ENCODE assay signal across 13 cellular contexts in the genomic region with DNA sequence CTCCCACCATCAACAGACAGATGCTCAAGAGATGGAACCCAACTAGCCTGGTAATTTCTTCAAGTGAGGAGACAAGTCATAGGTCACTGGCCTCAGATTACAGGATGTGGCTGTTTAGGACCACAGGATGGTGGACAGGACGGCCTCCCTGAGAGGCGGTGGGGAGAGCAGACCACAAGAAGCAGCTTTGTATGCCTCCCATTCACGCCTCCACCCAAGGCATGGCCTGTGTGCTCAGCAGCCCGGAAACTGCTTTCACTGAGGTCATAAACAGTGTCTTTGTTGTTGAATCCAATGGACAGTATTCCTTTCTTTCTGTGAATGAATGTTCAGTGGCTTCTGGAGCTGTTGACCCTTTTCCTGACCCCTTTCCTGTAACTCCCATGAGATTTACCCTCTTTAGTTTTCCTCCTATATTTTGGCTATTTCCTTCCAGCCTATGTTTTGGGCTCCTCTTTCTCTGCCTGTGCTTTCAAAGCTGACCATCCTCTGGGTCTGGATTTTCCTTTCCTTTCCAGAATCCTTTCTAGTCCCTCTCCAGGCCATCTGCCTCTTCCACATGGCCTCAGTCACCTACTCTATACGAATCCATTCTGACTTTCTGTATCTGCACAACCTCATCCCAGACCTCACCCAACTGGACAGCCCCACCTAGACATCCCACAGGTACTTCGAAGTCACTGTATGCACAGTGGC. TPM values are rescaled to one million over a fixed set of nuclear protein-coding genes. Genes with fewer than 3 reads are reported as not detected.
DNase-seq lines count a peak whose midpoint lies in the region; ATAC-seq and TF ChIP-seq lines count a peak whose summit lies in the region.
"Had no signal": no experiment of that assay in that cellular context is flagged by ENCODE, and none has a peak within 500 bp of the region (broad histone marks: within the 10 kb centered on the region; RNA-seq: fewer than 3 reads in every experiment).

No MANE protein-coding gene starts in this region.

- H3K79me2 ChIP-seq in OCI-LY7 (ENCODE audit: insufficient read depth, low read depth, low read length): no peaks in the 10 kb centered on the region
- H3K79me2 ChIP-seq in hepatocyte: no peaks in the 10 kb centered on the region

- H3K4me3 ChIP-seq in OCI-LY7 (ENCODE audit: low read depth, low read length, poor library complexity, severe bottlenecking): no peak overlapping the region
- H3K4me3 ChIP-seq in hepatocyte: no peak overlapping the region
- H3K4me3 ChIP-seq: spleen, thoracic aorta had no signal

- H3K27ac Mint-ChIP-seq in activated naive CD8-positive, alpha-beta T cell treated with anti-CD3 and anti-CD28 coated beads, Interleukin-2, amount 50 U/mL, for 24 hours: no peak overlapping the region
- H3K27ac Mint-ChIP-seq in activated naive CD8-positive, alpha-beta T cell treated with anti-CD3 and anti-CD28 coated beads for 36 hours: no peak overlapping the region

- H3K4me3 Mint-ChIP-seq in activated naive CD8-positive, alpha-beta T cell treated with anti-CD3 and anti-CD28 coated beads, Interleukin-2, amount 50 U/mL, for 24 hours: no peak overlapping the region
- H3K4me3 Mint-ChIP-seq in activated naive CD8-positive, alpha-beta T cell treated with anti-CD3 and anti-CD28 coated beads for 36 hours: no peak overlapping the region

- intact Hi-C loops in head of caudate nucleus (cut with DNase I) (loop anchor here (10.0 kb wide), 1 partner anchor 641 kb away; no protein-coding TSS in a partner anchor), OCI-LY7 (cut with micrococcal nuclease; ENCODE audit: unreplicated experiment) (no loop called here)

- TF ChIP-seq CTCF in OCI-LY7 (conservative IDR thresholded peaks at IDR 0.05; ENCODE audit: low read length): no peak
- TF ChIP-seq CTCF in hepatocyte (IDR thresholded peaks at IDR 0.05; ENCODE audit: poor library complexity): no peak

- H3K27me3 ChIP-seq in hepatocyte: no peaks in the 10 kb centered on the region
- H3K27me3 ChIP-seq: spleen had no signal

- no TSS peak for BruUV-seq in OCI-LY7 (replicated peaks; lab: Mats Ljungman, UMichigan)

- H2AFZ ChIP-seq in OCI-LY7 (ENCODE audit: low read length) (no peak overlapping the region), hepatocyte (no peak overlapping the region)

- CTCF ChIA-PET in OCI-LY7 (lab: Charles Lee; ENCODE audit: unreplicated experiment): no interaction called here

- DNase-seq in activated naive CD8-positive, alpha-beta T cell treated with anti-CD3 and anti-CD28 coated beads, Interleukin-2, amount 50 U/mL, for 24 hours: no peak
- DNase-seq in activated naive CD8-positive, alpha-beta T cell treated with anti-CD3 and anti-CD28 coated beads for 36 hours: no peak
- peak in 31 of 42 donors; percentile 20 to 80 (median 53) for DNase-seq in head of caudate nucleus
- peak; percentile 77 for DNase-seq in superior temporal gyrus (ENCODE audit: extremely low spot score)
- no peak for DNase-seq in OCI-LY7 (ENCODE audit: low spot score)
- DNase-seq in HCEC 1CT: no peak
- no peak for DNase-seq in hepatocyte (ENCODE audit: low spot score)
- DNase-seq: activated naive CD4-positive, alpha-beta T cell treated with anti-CD3 and anti-CD28 coated beads, Interleukin-2, amount 50 U/mL, for 16 hours; NCI-H187; spleen; T-helper 2 cell had no signal

- H3K36me3 ChIP-seq in OCI-LY7 (ENCODE audit: insufficient read depth, low read length): no peaks in the 10 kb centered on the region
- H3K36me3 ChIP-seq in hepatocyte (replicated peaks; ENCODE audit: insufficient read depth, low read depth): no peaks in the 10 kb centered on the region
- H3K36me3 ChIP-seq: spleen, thoracic aorta had no signal

- ATAC-seq in activated naive CD8-positive, alpha-beta T cell treated with anti-CD3 and anti-CD28 coated beads, Interleukin-2, amount 50 U/mL, for 24 hours: peak; percentile 36
- ATAC-seq in HG03571 (IDR thresholded peaks at IDR 0.05; ENCODE audit: unreplicated experiment): peak; percentile 80

- H3K4me2 ChIP-seq in OCI-LY7 (ENCODE audit: low read length) (no peak overlapping the region), hepatocyte (no peak overlapping the region)

- H3K9me3 ChIP-seq in OCI-LY7 (ENCODE audit: low read length) (no peaks in the 10 kb centered on the region), hepatocyte (ENCODE audit: low read depth) (no peaks in the 10 kb centered on the region)
- H3K9me3 ChIP-seq: spleen, thoracic aorta had no signal

- no peaks in the 10 kb centered on the region for H3K9me3 Mint-ChIP-seq in activated naive CD8-positive, alpha-beta T cell treated with anti-CD3 and anti-CD28 coated beads, Interleukin-2, amount 50 U/mL, for 24 hours
- peaks cover 1% of the 10 kb centered on the region for H3K9me3 Mint-ChIP-seq in activated naive CD8-positive, alpha-beta T cell treated with anti-CD3 and anti-CD28 coated beads for 36 hours

- no peak overlapping the region for H3K27ac ChIP-seq in OCI-LY7 (ENCODE audit: low read depth, low read length, poor library complexity, severe bottlenecking)
- no peak overlapping the region for H3K27ac ChIP-seq in hepatocyte
- H3K27ac ChIP-seq: spleen, thoracic aorta had no signal

- peaks cover 1% of the 10 kb centered on the region for H3K36me3 Mint-ChIP-seq in activated naive CD8-positive, alpha-beta T cell treated with anti-CD3 and anti-CD28 coated beads, Interleukin-2, amount 50 U/mL, for 24 hours (ENCODE audit: low read depth)
- H3K36me3 Mint-ChIP-seq in activated naive CD8-positive, alpha-beta T cell treated with anti-CD3 and anti-CD28 coated beads for 36 hours: no peaks in the 10 kb centered on the region

- H3K4me1 Mint-ChIP-seq in activated naive CD8-positive, alpha-beta T cell treated with anti-CD3 and anti-CD28 coated beads, Interleukin-2, amount 50 U/mL, for 24 hours: peaks cover 8% of the 10 kb centered on the region
- peaks cover 7% of the 10 kb centered on the region for H3K4me1 Mint-ChIP-seq in activated naive CD8-positive, alpha-beta T cell treated with anti-CD3 and anti-CD28 coated beads for 36 hours

- H3K9me2 ChIP-seq in OCI-LY7 (ENCODE audit: insufficient read depth, low read length) (no peaks in the 10 kb centered on the region), hepatocyte (replicated peaks; ENCODE audit: insufficient read depth) (no peaks in the 10 kb centered on the region)

- no peaks in the 10 kb centered on the region for H4K20me1 ChIP-seq in OCI-LY7 (ENCODE audit: insufficient read depth, low read length)
- H4K20me1 ChIP-seq in hepatocyte (ENCODE audit: insufficient read depth, poor library complexity, severe bottlenecking): no peaks in the 10 kb centered on the region

- 82% methylated on average over 6 of the region's 6 CpGs for WGBS in hepatocyte (ENCODE audit: low lambda C conversion rate, missing lambda C conversion rate)

- POLR2A ChIA-PET in OCI-LY7 (lab: Charles Lee): interaction anchor here (0.6 to 1.1 kb wide), 3 partner anchors 9 to 43 kb away, joined by 3 read pairs; no protein-coding TSS in a partner anchor

- H3K4me1 ChIP-seq in OCI-LY7 (ENCODE audit: insufficient read depth, low read length, poor library complexity, severe bottlenecking) (no peaks in the 10 kb centered on the region), hepatocyte (ENCODE audit: insufficient read depth) (no peaks in the 10 kb centered on the region)

- no peaks in the 10 kb centered on the region for H3K27me3 Mint-ChIP-seq in activated naive CD8-positive, alpha-beta T cell treated with anti-CD3 and anti-CD28 coated beads, Interleukin-2, amount 50 U/mL, for 24 hours
- H3K27me3 Mint-ChIP-seq in activated naive CD8-positive, alpha-beta T cell treated with anti-CD3 and anti-CD28 coated beads for 36 hours: no peaks in the 10 kb centered on the region

RNA-seq across cellular contexts. Expression of a gene that starts 32.4 kb away (rescaled TPM):
- 10 to 100 TPM; 19.1 to 20.2 TPM for total RNA-seq in activated naive CD8-positive, alpha-beta T cell treated with anti-CD3 and anti-CD28 coated beads for 36 hours
- total RNA-seq in OCI-LY7 (2014; rRNA removed; shearing (Covaris generic)): 6.2 TPM in 2 replicates
- total RNA-seq in OCI-LY7 (2022): 8.7 and 12.8 TPM in 2 replicates
- total RNA-seq in hepatocyte: 42.6 and 44.4 TPM in 2 replicates
- 9.9 and 17.2 TPM in 2 replicates for polyA plus RNA-seq in hepatocyte

RNA-seq across cellular contexts. Expression of a gene that starts 42.2 kb away (rescaled TPM):
- 10 to 100 TPM; 15.3 to 17.5 TPM for total RNA-seq in activated naive CD8-positive, alpha-beta T cell treated with anti-CD3 and anti-CD28 coated beads for 36 hours
- total RNA-seq in OCI-LY7 (2014; rRNA removed; shearing (Covaris generic)): 0.41 and 1.9 TPM in 2 replicates
- total RNA-seq in OCI-LY7 (2022) (2.4 and 2.6 TPM in 2 replicates), hepatocyte (13.9 and 18.2 TPM in 2 replicates)
- polyA plus RNA-seq in hepatocyte: 57.2 and 67.1 TPM in 2 replicates

Comparison
In these comparisons a context has a peak if more than half of its experiments do, and no peak if none do; other contexts are left out.
1. DNase-seq: peak in head of caudate nucleus (31 of 42) and superior temporal gyrus (single experiment); none in activated naive CD8-positive, alpha-beta T cell treated with anti-CD3 and anti-CD28 coated beads, Interleukin-2, amount 50 U/mL, for 24 hours (single experiment), activated naive CD8-positive, alpha-beta T cell treated with anti-CD3 and anti-CD28 coated beads for 36 hours (single experiment), OCI-LY7 (single experiment), HCEC 1CT (single experiment) and hepatocyte (single experiment).